ENCODE assay signal across 1 cellular context in the genomic region with DNA sequence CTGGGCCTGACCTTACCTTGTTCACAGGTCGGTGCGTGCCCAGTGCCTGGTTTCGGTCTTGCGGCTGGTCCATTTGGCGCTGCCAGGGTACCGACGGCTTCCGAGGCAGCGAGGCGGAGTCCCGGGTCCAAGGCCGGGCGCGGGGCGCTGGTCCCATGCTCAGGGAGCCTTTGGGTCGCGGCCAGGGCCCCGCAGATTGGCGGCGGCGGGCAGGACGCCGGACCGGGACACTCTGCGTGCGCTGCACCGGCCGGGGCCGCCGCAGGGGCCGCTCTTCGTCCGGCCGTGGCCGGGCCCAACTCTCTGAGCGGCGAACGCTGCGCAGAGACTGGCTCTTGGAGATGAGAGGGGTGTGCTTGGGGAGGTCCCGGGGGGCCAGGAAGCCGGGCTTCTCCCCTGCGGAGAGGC.
TF ChIP-seq lines count a peak whose summit lies in the region.

No MANE protein-coding gene starts in this region.

TF ChIP-seq in K562, 482 proteins besides CTCF, POLR2A, EP300 and RAD21:
- TF ChIP-seq, protein P1, sequence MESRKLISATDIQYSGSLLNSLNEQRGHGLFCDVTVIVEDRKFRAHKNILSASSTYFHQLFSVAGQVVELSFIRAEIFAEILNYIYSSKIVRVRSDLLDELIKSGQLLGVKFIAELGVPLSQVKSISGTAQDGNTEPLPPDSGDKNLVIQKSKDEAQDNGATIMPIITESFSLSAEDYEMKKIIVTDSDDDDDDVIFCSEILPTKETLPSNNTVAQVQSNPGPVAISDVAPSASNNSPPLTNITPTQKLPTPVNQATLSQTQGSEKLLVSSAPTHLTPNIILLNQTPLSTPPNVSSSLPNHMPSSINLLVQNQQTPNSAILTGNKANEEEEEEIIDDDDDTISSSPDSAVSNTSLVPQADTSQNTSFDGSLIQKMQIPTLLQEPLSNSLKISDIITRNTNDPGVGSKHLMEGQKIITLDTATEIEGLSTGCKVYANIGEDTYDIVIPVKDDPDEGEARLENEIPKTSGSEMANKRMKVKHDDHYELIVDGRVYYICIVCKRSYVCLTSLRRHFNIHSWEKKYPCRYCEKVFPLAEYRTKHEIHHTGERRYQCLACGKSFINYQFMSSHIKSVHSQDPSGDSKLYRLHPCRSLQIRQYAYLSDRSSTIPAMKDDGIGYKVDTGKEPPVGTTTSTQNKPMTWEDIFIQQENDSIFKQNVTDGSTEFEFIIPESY (CRISPR knock-in tag; IDR thresholded peaks at IDR 0.05): 0 out of 2 replicates have a peak, but pooled peaks have one; percentile 24
- 0 out of 4 replicates have a peak, but pooled peaks of 1 of the 2 experiments have one; percentile 1 for TF ChIP-seq KDM1A (IDR thresholded peaks at IDR 0.05)
- TF ChIP-seq KAT7 (CRISPR knock-in tag; IDR thresholded peaks at IDR 0.05; ENCODE audit: borderline replicate concordance): 0 out of 2 replicates have a peak, but pooled peaks have one; percentile 17
- no peak for TF ChIP-seq CREB1 (IDR thresholded peaks at IDR 0.05)
- peak; percentile 5; the same call in 1 of the 2 replicates for TF ChIP-seq CREB1 (CRISPR knock-in tag; IDR thresholded peaks at IDR 0.05)
- TF ChIP-seq EGR1 (conservative IDR thresholded peaks at IDR 0.05): no peak
